1 cellular context compared by ENCODE assay signal in the genomic region with DNA sequence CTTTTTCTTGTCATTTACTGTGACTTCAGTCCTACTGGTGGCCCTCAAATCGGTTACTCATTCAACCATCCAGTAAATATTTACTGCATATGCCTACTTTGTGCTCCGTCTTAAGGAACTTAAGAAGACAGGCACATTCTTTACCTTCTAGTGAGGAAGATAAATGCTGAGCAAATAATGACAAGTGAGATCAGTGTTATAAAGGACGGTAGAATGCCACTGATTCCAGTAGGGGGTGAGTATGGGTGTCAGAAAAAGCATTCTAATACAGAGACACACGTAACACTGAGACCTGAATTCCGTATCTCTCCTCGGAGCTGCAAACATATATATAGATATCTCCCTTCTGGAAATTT.
TF ChIP-seq lines count a peak whose summit lies in the region.

No MANE protein-coding gene starts in this region.

TF ChIP-seq in K562, 482 proteins besides CTCF, POLR2A, EP300 and RAD21 (continued from another document):
- TF ChIP-seq, protein P1, sequence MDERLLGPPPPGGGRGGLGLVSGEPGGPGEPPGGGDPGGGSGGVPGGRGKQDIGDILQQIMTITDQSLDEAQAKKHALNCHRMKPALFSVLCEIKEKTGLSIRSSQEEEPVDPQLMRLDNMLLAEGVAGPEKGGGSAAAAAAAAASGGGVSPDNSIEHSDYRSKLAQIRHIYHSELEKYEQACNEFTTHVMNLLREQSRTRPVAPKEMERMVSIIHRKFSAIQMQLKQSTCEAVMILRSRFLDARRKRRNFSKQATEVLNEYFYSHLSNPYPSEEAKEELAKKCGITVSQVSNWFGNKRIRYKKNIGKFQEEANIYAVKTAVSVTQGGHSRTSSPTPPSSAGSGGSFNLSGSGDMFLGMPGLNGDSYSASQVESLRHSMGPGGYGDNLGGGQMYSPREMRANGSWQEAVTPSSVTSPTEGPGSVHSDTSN (CRISPR knock-in tag; IDR thresholded peaks at IDR 0.05; ENCODE audit: low read depth), result no peak
- TF ChIP-seq, protein P1 (tag; conservative IDR thresholded peaks at IDR 0.05; ENCODE audit: low read depth), result 0 out of 2 replicates have a peak, but pooled peaks have one; percentile 14
- TF ChIP-seq NFRKB (IDR thresholded peaks at IDR 0.05; ENCODE audit: low read depth) (no peak), CREB1 (IDR thresholded peaks at IDR 0.05) (no peak), CREB1 (CRISPR knock-in tag; IDR thresholded peaks at IDR 0.05) (no peak), TEAD1 (CRISPR knock-in tag; IDR thresholded peaks at IDR 0.05) (peak in 1 of 2 experiments; percentile 35; a peak in 1 of 4 replicates), GATAD2A (IDR thresholded peaks at IDR 0.05) (no peak), SMAD3 (CRISPR knock-in tag; conservative IDR thresholded peaks at IDR 0.05) (no peak)
- TF ChIP-seq, protein P2, sequence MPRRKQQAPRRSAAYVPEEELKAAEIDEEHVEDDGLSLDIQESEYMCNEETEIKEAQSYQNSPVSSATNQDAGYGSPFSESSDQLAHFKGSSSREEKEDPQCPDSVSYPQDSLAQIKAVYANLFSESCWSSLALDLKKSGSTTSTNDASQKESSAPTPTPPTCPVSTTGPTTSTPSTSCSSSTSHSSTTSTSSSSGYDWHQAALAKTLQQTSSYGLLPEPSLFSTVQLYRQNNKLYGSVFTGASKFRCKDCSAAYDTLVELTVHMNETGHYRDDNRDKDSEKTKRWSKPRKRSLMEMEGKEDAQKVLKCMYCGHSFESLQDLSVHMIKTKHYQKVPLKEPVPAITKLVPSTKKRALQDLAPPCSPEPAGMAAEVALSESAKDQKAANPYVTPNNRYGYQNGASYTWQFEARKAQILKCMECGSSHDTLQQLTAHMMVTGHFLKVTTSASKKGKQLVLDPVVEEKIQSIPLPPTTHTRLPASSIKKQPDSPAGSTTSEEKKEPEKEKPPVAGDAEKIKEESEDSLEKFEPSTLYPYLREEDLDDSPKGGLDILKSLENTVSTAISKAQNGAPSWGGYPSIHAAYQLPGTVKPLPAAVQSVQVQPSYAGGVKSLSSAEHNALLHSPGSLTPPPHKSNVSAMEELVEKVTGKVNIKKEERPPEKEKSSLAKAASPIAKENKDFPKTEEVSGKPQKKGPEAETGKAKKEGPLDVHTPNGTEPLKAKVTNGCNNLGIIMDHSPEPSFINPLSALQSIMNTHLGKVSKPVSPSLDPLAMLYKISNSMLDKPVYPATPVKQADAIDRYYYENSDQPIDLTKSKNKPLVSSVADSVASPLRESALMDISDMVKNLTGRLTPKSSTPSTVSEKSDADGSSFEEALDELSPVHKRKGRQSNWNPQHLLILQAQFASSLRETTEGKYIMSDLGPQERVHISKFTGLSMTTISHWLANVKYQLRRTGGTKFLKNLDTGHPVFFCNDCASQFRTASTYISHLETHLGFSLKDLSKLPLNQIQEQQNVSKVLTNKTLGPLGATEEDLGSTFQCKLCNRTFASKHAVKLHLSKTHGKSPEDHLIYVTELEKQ (CRISPR knock-in tag; IDR thresholded peaks at IDR 0.05), result no peak
- TF ChIP-seq, protein P3, sequence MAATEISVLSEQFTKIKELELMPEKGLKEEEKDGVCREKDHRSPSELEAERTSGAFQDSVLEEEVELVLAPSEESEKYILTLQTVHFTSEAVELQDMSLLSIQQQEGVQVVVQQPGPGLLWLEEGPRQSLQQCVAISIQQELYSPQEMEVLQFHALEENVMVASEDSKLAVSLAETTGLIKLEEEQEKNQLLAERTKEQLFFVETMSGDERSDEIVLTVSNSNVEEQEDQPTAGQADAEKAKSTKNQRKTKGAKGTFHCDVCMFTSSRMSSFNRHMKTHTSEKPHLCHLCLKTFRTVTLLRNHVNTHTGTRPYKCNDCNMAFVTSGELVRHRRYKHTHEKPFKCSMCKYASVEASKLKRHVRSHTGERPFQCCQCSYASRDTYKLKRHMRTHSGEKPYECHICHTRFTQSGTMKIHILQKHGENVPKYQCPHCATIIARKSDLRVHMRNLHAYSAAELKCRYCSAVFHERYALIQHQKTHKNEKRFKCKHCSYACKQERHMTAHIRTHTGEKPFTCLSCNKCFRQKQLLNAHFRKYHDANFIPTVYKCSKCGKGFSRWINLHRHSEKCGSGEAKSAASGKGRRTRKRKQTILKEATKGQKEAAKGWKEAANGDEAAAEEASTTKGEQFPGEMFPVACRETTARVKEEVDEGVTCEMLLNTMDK (IDR thresholded peaks at IDR 0.05; ENCODE audit: borderline replicate concordance, insufficient read depth, low read depth, low read length, poor library complexity, severe bottlenecking), result peak; percentile 10
- TF ChIP-seq, protein P4, sequence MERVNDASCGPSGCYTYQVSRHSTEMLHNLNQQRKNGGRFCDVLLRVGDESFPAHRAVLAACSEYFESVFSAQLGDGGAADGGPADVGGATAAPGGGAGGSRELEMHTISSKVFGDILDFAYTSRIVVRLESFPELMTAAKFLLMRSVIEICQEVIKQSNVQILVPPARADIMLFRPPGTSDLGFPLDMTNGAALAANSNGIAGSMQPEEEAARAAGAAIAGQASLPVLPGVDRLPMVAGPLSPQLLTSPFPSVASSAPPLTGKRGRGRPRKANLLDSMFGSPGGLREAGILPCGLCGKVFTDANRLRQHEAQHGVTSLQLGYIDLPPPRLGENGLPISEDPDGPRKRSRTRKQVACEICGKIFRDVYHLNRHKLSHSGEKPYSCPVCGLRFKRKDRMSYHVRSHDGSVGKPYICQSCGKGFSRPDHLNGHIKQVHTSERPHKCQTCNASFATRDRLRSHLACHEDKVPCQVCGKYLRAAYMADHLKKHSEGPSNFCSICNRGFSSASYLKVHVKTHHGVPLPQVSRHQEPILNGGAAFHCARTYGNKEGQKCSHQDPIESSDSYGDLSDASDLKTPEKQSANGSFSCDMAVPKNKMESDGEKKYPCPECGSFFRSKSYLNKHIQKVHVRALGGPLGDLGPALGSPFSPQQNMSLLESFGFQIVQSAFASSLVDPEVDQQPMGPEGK (CRISPR knock-in tag; IDR thresholded peaks at IDR 0.05; ENCODE audit: borderline replicate concordance), result no peak
- TF ChIP-seq, protein P5, sequence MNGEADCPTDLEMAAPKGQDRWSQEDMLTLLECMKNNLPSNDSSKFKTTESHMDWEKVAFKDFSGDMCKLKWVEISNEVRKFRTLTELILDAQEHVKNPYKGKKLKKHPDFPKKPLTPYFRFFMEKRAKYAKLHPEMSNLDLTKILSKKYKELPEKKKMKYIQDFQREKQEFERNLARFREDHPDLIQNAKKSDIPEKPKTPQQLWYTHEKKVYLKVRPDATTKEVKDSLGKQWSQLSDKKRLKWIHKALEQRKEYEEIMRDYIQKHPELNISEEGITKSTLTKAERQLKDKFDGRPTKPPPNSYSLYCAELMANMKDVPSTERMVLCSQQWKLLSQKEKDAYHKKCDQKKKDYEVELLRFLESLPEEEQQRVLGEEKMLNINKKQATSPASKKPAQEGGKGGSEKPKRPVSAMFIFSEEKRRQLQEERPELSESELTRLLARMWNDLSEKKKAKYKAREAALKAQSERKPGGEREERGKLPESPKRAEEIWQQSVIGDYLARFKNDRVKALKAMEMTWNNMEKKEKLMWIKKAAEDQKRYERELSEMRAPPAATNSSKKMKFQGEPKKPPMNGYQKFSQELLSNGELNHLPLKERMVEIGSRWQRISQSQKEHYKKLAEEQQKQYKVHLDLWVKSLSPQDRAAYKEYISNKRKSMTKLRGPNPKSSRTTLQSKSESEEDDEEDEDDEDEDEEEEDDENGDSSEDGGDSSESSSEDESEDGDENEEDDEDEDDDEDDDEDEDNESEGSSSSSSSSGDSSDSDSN (IDR thresholded peaks at IDR 0.05; ENCODE audit: borderline replicate concordance in 1 of 2, low read depth in 2 of 2, low read length in 2 of 2), result 0 out of 4 replicates have a peak, but pooled peaks of 1 of the 2 experiments have one; percentile 40
- TF ChIP-seq, protein P6, sequence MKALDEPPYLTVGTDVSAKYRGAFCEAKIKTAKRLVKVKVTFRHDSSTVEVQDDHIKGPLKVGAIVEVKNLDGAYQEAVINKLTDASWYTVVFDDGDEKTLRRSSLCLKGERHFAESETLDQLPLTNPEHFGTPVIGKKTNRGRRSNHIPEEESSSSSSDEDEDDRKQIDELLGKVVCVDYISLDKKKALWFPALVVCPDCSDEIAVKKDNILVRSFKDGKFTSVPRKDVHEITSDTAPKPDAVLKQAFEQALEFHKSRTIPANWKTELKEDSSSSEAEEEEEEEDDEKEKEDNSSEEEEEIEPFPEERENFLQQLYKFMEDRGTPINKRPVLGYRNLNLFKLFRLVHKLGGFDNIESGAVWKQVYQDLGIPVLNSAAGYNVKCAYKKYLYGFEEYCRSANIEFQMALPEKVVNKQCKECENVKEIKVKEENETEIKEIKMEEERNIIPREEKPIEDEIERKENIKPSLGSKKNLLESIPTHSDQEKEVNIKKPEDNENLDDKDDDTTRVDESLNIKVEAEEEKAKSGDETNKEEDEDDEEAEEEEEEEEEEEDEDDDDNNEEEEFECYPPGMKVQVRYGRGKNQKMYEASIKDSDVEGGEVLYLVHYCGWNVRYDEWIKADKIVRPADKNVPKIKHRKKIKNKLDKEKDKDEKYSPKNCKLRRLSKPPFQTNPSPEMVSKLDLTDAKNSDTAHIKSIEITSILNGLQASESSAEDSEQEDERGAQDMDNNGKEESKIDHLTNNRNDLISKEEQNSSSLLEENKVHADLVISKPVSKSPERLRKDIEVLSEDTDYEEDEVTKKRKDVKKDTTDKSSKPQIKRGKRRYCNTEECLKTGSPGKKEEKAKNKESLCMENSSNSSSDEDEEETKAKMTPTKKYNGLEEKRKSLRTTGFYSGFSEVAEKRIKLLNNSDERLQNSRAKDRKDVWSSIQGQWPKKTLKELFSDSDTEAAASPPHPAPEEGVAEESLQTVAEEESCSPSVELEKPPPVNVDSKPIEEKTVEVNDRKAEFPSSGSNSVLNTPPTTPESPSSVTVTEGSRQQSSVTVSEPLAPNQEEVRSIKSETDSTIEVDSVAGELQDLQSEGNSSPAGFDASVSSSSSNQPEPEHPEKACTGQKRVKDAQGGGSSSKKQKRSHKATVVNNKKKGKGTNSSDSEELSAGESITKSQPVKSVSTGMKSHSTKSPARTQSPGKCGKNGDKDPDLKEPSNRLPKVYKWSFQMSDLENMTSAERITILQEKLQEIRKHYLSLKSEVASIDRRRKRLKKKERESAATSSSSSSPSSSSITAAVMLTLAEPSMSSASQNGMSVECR (CRISPR knock-in tag; IDR thresholded peaks at IDR 0.05), result 0 out of 2 replicates have a peak, but pooled peaks have one; percentile 17
- TF ChIP-seq, protein P7, sequence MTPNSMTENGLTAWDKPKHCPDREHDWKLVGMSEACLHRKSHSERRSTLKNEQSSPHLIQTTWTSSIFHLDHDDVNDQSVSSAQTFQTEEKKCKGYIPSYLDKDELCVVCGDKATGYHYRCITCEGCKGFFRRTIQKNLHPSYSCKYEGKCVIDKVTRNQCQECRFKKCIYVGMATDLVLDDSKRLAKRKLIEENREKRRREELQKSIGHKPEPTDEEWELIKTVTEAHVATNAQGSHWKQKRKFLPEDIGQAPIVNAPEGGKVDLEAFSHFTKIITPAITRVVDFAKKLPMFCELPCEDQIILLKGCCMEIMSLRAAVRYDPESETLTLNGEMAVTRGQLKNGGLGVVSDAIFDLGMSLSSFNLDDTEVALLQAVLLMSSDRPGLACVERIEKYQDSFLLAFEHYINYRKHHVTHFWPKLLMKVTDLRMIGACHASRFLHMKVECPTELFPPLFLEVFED (CRISPR knock-in tag; conservative IDR thresholded peaks at IDR 0.05), result no peak
TF ChIP-seq in K562: peak in this region for 5.
